ENCODE assay signal across 35 cellular contexts in the genomic region with DNA sequence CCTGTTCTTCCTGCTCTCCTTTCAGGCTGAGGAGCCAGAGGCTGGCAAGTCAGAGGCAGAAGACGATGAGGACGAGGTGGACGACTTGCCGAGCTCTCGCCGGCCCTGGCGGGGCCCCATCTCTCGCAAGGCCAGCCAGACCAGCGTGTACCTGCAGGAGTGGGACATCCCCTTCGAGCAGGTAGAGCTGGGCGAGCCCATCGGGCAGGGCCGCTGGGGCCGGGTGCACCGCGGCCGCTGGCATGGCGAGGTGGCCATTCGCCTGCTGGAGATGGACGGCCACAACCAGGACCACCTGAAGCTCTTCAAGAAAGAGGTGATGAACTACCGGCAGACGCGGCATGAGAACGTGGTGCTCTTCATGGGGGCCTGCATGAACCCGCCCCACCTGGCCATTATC. TPM values are rescaled to one million over a fixed set of nuclear protein-coding genes. Genes with fewer than 3 reads are reported as not detected.
DNase-seq lines count a peak whose midpoint lies in the region; ATAC-seq, FAIRE-seq and TF ChIP-seq lines count a peak whose summit lies in the region.
"Had no signal": no experiment of that assay in that cellular context is flagged by ENCODE, and none has a peak within 500 bp of the region (broad histone marks: within the 10 kb centered on the region; RNA-seq: fewer than 3 reads in every experiment).

No MANE protein-coding gene starts in this region.

- H3K23ac ChIP-seq in neuronal stem cell (ENCODE audit: low read depth, low read length, poor library complexity), result peak overlapping the region; percentile 20

- H3K79me1 ChIP-seq in neuronal stem cell (ENCODE audit: low read depth, low read length), result no peaks in the 10 kb centered on the region

- no peak overlapping the region for H2BK120ac ChIP-seq in neuronal stem cell (ENCODE audit: low read depth, low read length)

- no peak overlapping the region for H2BK5ac ChIP-seq in neuronal stem cell (ENCODE audit: low read length)

- no peak overlapping the region for H2AK5ac ChIP-seq in neuronal stem cell (ENCODE audit: low read depth, low read length)

- H3K9ac ChIP-seq in K562 (ENCODE audit: insufficient read depth in 1 of 2, low read depth in 2 of 2, low read length in 2 of 2) (0 out of 4 replicates have a peak overlapping the region, but pooled peaks of 1 of the 2 experiments have one; percentile 6), kidney (ENCODE audit: low read length in 2 of 2) (no peak overlapping the region), neuronal stem cell (ENCODE audit: low read depth, low read length, poor library complexity) (no peak overlapping the region)
- H3K9ac ChIP-seq: BLaER1; BLaER1 treated with 17β-estradiol and CSF1 and Interleukin-3, amounts not matched to agents 10 nM and 100 nM had no signal

- CTCF ChIA-PET in K562 (lab: Yijun Ruan, JAX; ENCODE audit: low intra/inter-chr PET ratio), result no interaction called here

- H3K9me3 ChIP-seq in K562 (replicated peaks; ENCODE audit: control insufficient read depth, insufficient read depth, low read depth, low read length), result no peaks in the 10 kb centered on the region
- H3K9me3 ChIP-seq in kidney (ENCODE audit: control insufficient read depth in 1 of 2, low read length in 2 of 2), result no peaks in the 10 kb centered on the region
- H3K9me3 ChIP-seq in neuronal stem cell (replicated peaks in 1 of 2; ENCODE audit: control insufficient read depth in 2 of 2, insufficient read depth in 1 of 2, low read depth in 1 of 2, low read length in 2 of 2), result no peaks in the 10 kb centered on the region
- no peaks in the 10 kb centered on the region for H3K9me3 ChIP-seq in osteoblast (ENCODE audit: low read depth, low read length)
- H3K9me3 ChIP-seq: A549; BE2C; BLaER1; BLaER1 treated with 17β-estradiol and CSF1 and Interleukin-3, amounts not matched to agents 10 nM and 100 nM; Caco-2 had no signal

- TF ChIP-seq RAD21 in K562 (CRISPR knock-in tag; conservative IDR thresholded peaks at IDR 0.05 in 1 of 2, IDR thresholded peaks at IDR 0.05 in 1 of 2), result no peak

- H3K4me1 ChIP-seq in K562 (replicated peaks in 1 of 2; ENCODE audit: control insufficient read depth in 2 of 2, insufficient read depth in 2 of 2, low read length in 2 of 2) (peaks cover 28 to 40% of the 10 kb centered on the region in 2 experiments), kidney (ENCODE audit: control insufficient read depth in 1 of 2, insufficient read depth in 1 of 2, low read depth in 1 of 2, low read length in 2 of 2) (peaks cover 19% of the 10 kb centered on the region in 2 donors), neuronal stem cell (ENCODE audit: control insufficient read depth in 2 of 2, insufficient read depth in 1 of 2, low read depth in 1 of 2, low read length in 2 of 2) (no peaks in the 10 kb centered on the region), osteoblast (ENCODE audit: insufficient read depth, low read length) (peaks cover 4% of the 10 kb centered on the region)
- H3K4me1 ChIP-seq: BE2C, Caco-2 had no signal

- no peak for ATAC-seq in K562
- no peak for ATAC-seq in HG02678 (IDR thresholded peaks at IDR 0.05; ENCODE audit: unreplicated experiment)
- ATAC-seq in GM21447 (IDR thresholded peaks at IDR 0.05; ENCODE audit: unreplicated experiment), result no peak
- ATAC-seq: A549; CD8-positive, alpha-beta T cell had no signal

- in situ Hi-C loops in K562 (cut with MboI), result loop anchor here (5.0 to 10.0 kb wide), 2 partner anchors 47 to 361 kb away; no protein-coding TSS in a partner anchor

- TF ChIP-seq CTCF in K562 (IDR thresholded peaks at IDR 0.05 in 2 of 3, conservative IDR thresholded peaks at IDR 0.05 in 1 of 3; ENCODE audit: insufficient read depth in 2 of 3, low read depth in 1 of 3, low read length in 3 of 3) (no peak), kidney (IDR thresholded peaks at IDR 0.05; ENCODE audit: borderline replicate concordance, extremely low read depth, insufficient read depth) (no peak), osteoblast (IDR thresholded peaks at IDR 0.05; ENCODE audit: extremely low read depth, low read depth, low read length) (no peak)

- no peak overlapping the region for H2BK15ac ChIP-seq in neuronal stem cell (ENCODE audit: low read length)

- H3K27me3 ChIP-seq in K562 (ENCODE audit: control insufficient read depth in 2 of 2, insufficient read depth in 2 of 2, low read length in 2 of 2) (no peaks in the 10 kb centered on the region), neuronal stem cell (ENCODE audit: control insufficient read depth in 3 of 3, insufficient read depth in 3 of 3, low read depth in 1 of 3, low read length in 3 of 3) (no peaks in the 10 kb centered on the region), osteoblast (ENCODE audit: insufficient read depth, low read length) (no peaks in the 10 kb centered on the region)
- H3K27me3 ChIP-seq: BE2C; BLaER1; BLaER1 treated with 17β-estradiol and CSF1 and Interleukin-3, amounts not matched to agents 10 nM and 100 nM had no signal

- no peak for DNase-seq in K562 (ENCODE audit: extremely low read depth in 1 of 4, low spot score in 3 of 4)
- DNase-seq in kidney, result peak; percentile 63
- DNase-seq in neuronal stem cell (ENCODE audit: low spot score), result no peak
- peak; percentile 34 for DNase-seq in osteoblast (ENCODE audit: insufficient read length, low spot score, missing footprints)
- no peak for DNase-seq in stimulated activated CD4-positive, alpha-beta T cell treated with anti-CD3 and anti-CD28 coated beads, Interleukin-2, amount 100 ng/mL, for 48 hours
- DNase-seq in activated CD4-positive, alpha-beta T cell treated with anti-CD3 and anti-CD28 coated beads, Interleukin-2, amount 50 U/mL, for 4 hours, result no peak
- DNase-seq: 8988T; ACHN; AML-193; BE2C; C1 segment of cervical spinal cord; Caco-2; Calu3; CD4-positive, alpha-beta memory T cell; CD4-positive, alpha-beta T cell; CD4-positive, CD25-positive, alpha-beta regulatory T cell; CD8-positive, alpha-beta memory T cell; CD8-positive, alpha-beta T cell; COR-L47; DMS 273 treated with DMSO at 0.1 percent for 48 hours; DMS153; DMS53; DMS79; DMS79 treated with DMSO at 0.1 percent for 48 hours; DND-41; EL had no signal

- no TSS peak for BruUV-seq in K562 (replicated peaks; lab: Mats Ljungman, UMichigan)

- FAIRE-seq in K562 (lab: Jason Lieb, UNC) (no peak), kidney (lab: Jason Lieb, UNC) (no peak)
- FAIRE-seq: A204.1, A549, D721Med had no signal

- no peak overlapping the region for H3K4me2 ChIP-seq in K562 (ENCODE audit: insufficient read depth, low read length)
- no peak overlapping the region for H3K4me2 ChIP-seq in neuronal stem cell (ENCODE audit: insufficient read depth, low read length, poor library complexity, severe bottlenecking)
- no peak overlapping the region for H3K4me2 ChIP-seq in osteoblast (ENCODE audit: insufficient read depth, low read length)
- H3K4me2 ChIP-seq: A549; BLaER1; BLaER1 treated with 17β-estradiol and CSF1 and Interleukin-3, amounts not matched to agents 10 nM and 100 nM had no signal

- no peak overlapping the region for H2BK12ac ChIP-seq in neuronal stem cell (ENCODE audit: low read length)

- H3K4ac ChIP-seq in neuronal stem cell (ENCODE audit: low read length), result no peak overlapping the region

- H3K18ac ChIP-seq in neuronal stem cell (ENCODE audit: low read length), result no peak overlapping the region

- TF ChIP-seq EP300 in K562 (IDR thresholded peaks at IDR 0.05; ENCODE audit: low read length), result no peak

- H4K91ac ChIP-seq in neuronal stem cell (ENCODE audit: low read depth, low read length, poor library complexity), result no peak overlapping the region

- intact Hi-C loops in K562 (cut with micrococcal nuclease) (no loop called here), kidney (cut with DNase I) (no loop called here)

- H4K8ac ChIP-seq in neuronal stem cell (ENCODE audit: low read depth, low read length), result no peak overlapping the region

- no peaks in the 10 kb centered on the region for H3K79me2 ChIP-seq in K562 (ENCODE audit: control insufficient read depth, insufficient read depth, low read length)
- H3K79me2 ChIP-seq in osteoblast (ENCODE audit: insufficient read depth, low read length), result no peaks in the 10 kb centered on the region

- H3K36me3 ChIP-seq in K562 (ENCODE audit: control insufficient read depth, insufficient read depth, low read length) (peaks cover 86% of the 10 kb centered on the region), kidney (ENCODE audit: control insufficient read depth in 1 of 2, insufficient read depth in 2 of 2, low read length in 2 of 2) (peaks cover 3 to 29% of the 10 kb centered on the region in 2 donors), neuronal stem cell (replicated peaks in 1 of 2; ENCODE audit: control insufficient read depth in 2 of 2, insufficient read depth in 2 of 2, low read length in 2 of 2) (peaks cover 12 to 24% of the 10 kb centered on the region in 2 donors), osteoblast (ENCODE audit: insufficient read depth, low read length) (no peaks in the 10 kb centered on the region)
- H3K36me3 ChIP-seq: BE2C had no signal

- 98% methylated on average over 20 of the region's 25 CpGs for WGBS in K562 (ENCODE audit: insufficient coverage, low coverage, missing lambda C conversion rate)
- WGBS in neuronal stem cell (ENCODE audit: extremely low coverage in 2 of 2, insufficient read length in 2 of 2, insufficient replicate concordance in 1 of 2), 2 donors, result no CpG with 5 or more reads among the region's 25 CpGs

- no peak for TF ChIP-seq POLR2A in K562 (conservative IDR thresholded peaks at IDR 0.05)

- no peak overlapping the region for H3K4me3 ChIP-seq in K562
- H3K4me3 ChIP-seq in kidney (ENCODE audit: low read length in 2 of 2), result no peak overlapping the region
- H3K4me3 ChIP-seq in neuronal stem cell (ENCODE audit: low read length in 2 of 2), result no peak overlapping the region
- H3K4me3 ChIP-seq in osteoblast (ENCODE audit: insufficient read depth, low read length), result no peak overlapping the region
- H3K4me3 ChIP-seq: A549; BLaER1; BLaER1 treated with 17β-estradiol and CSF1 and Interleukin-3, amounts not matched to agents 10 nM and 100 nM had no signal

- H2AFZ ChIP-seq in K562 (ENCODE audit: low read depth, low read length), result no peak overlapping the region
- H2AFZ ChIP-seq in neuronal stem cell (ENCODE audit: low read length), result no peak overlapping the region
- no peak overlapping the region for H2AFZ ChIP-seq in osteoblast (ENCODE audit: low read length)

- H3K27ac ChIP-seq in K562 (ENCODE audit: extremely low read depth, low read depth, low read length) (no peak overlapping the region), kidney (ENCODE audit: low read depth in 2 of 2, low read length in 2 of 2) (no peak overlapping the region), neuronal stem cell (replicated peaks; ENCODE audit: low read length) (no peak overlapping the region), osteoblast (ENCODE audit: low read depth, low read length) (no peak overlapping the region)
- H3K27ac ChIP-seq: 22Rv1; A549; BLaER1; BLaER1 treated with 17β-estradiol and CSF1 and Interleukin-3, amounts not matched to agents 10 nM and 100 nM; C4-2B had no signal

- no peak overlapping the region for H3K14ac ChIP-seq in neuronal stem cell (ENCODE audit: low read length)

- H3K9me1 ChIP-seq in K562 (ENCODE audit: control insufficient read depth, insufficient read depth, low read length), result no peaks in the 10 kb centered on the region

- POLR2A ChIA-PET in K562 (lab: Yijun Ruan, JAX), result interaction anchor here (0.6 kb wide), 2 partner anchors 24 to 363 kb away, joined by 3 read pairs; no protein-coding TSS in a partner anchor

- no peaks in the 10 kb centered on the region for H4K20me1 ChIP-seq in K562 (replicated peaks; ENCODE audit: control insufficient read depth, insufficient read depth, low read length)
- no peaks in the 10 kb centered on the region for H4K20me1 ChIP-seq in osteoblast (ENCODE audit: insufficient read depth, low read length)
- H4K20me1 ChIP-seq: BLaER1 had no signal

RNA-seq across cellular contexts. Expression of gene LGALS9, which starts 25.6 kb away (rescaled TPM):
- 22.6 and 54.0 TPM in 2 replicates for total RNA-seq in K562 (2011; cell fraction: chromatin; rRNA removed; ENCODE audit: low replicate concordance)
- 22.5 and 24.7 TPM in 2 replicates for total RNA-seq in K562 (2011; cell fraction: nucleolus; rRNA removed)
- total RNA-seq in K562 (2011; cell fraction: nucleoplasm; rRNA removed), result 26.1 and 40.6 TPM in 2 replicates
- total RNA-seq in K562 (2014; rRNA removed), result 2.8 and 3.0 TPM in 2 replicates
- 1.7 and 2.0 TPM in 2 replicates for total RNA-seq in K562 (2014; rRNA removed; fragmentation: Illumina TruSeq; extraction: Trizol)
- 3.7 and 4.8 TPM in 2 replicates for total RNA-seq in K562 (2015; rRNA removed; fragmentation: Illumina TruSeq; extraction: Trizol)
- 4.6 and 5.0 TPM in 2 replicates for total RNA-seq in K562 (2021)
- polyA plus RNA-seq in K562 (2011; rRNA removed), result 1.5 and 7.3 TPM in 2 replicates
- 3.5 and 4.4 TPM in 2 replicates for polyA plus RNA-seq in K562 (2011; cell fraction: cytosol; rRNA removed)
- 11.1 and 15.7 TPM in 2 replicates for polyA plus RNA-seq in K562 (2011; cell fraction: nucleus; rRNA removed)
- 9.1 and 14.2 TPM in 2 replicates for polyA plus RNA-seq in K562 (2012)
- 3.8 and 5.8 TPM in 2 replicates for polyA plus RNA-seq in K562 (2014; fragmentation: Illumina TruSeq; extraction: Trizol)
- under 1 TPM; 0.45 to 0.77 TPM for polyA plus RNA-seq in K562 (2014; fragmentation: Nextera tagmentation; extraction: Ambion mirVana)
- 5.6 and 6.9 TPM in 2 replicates for polyA plus RNA-seq in K562 (2014; rRNA removed)
- 3.0 and 4.4 TPM in 2 replicates for polyA minus RNA-seq in K562 (2011; rRNA and poly(A)+ RNA removed)
- 1.9 and 2.5 TPM in 2 replicates for polyA minus RNA-seq in K562 (2011; cell fraction: cytosol; rRNA and poly(A)+ RNA removed)
- 3.1 and 7.2 TPM in 2 replicates for polyA minus RNA-seq in K562 (2011; cell fraction: nucleus; rRNA and poly(A)+ RNA removed)
- total RNA-seq in kidney, result 50.8 TPM
- polyA plus RNA-seq in kidney (ENCODE audit: insufficient read depth, low read depth, low replicate concordance), result 16.4 TPM
- polyA plus RNA-seq in neuronal stem cell (2013, experiment 1 of 2), result 1.3 TPM
- polyA plus RNA-seq in neuronal stem cell (2013, experiment 2 of 2), result 1.8 TPM
- 1.4 and 4.7 TPM in 2 replicates for total RNA-seq in osteoblast

Comparison
In these comparisons a context has a peak if more than half of its experiments do, and no peak if none do; other contexts are left out.
1. DNase-seq: peak in kidney (single experiment) and osteoblast (single experiment); none in K562 (0 of 4), neuronal stem cell (single experiment), stimulated activated CD4-positive, alpha-beta T cell treated with anti-CD3 and anti-CD28 coated beads, Interleukin-2, amount 100 ng/mL, for 48 hours (0 of 2) and activated CD4-positive, alpha-beta T cell treated with anti-CD3 and anti-CD28 coated beads, Interleukin-2, amount 50 U/mL, for 4 hours (0 of 2).